In genomic region chr4:128291096-128291495, GRCh38 we compare ENCODE assay signal across 27 cellular contexts.
"Had no signal": no experiment of that assay in that cellular context is flagged by ENCODE, and none has a peak within 500 bp of the region (broad histone marks: within the 10 kb centered on the region; RNA-seq: fewer than 3 reads in every experiment).

No MANE protein-coding gene starts in this region.

- H3K27ac Mint-ChIP-seq: activated CD4-positive, alpha-beta memory T cell treated with anti-CD3 and anti-CD28 coated beads, Interleukin-2, amount 10 ng/mL, durations not matched to agents 7 days and 5 days; activated CD4-positive, alpha-beta T cell treated with anti-CD3 and anti-CD28 coated beads, Interleukin-2, amount 10 ng/mL, durations not matched to agents 24 days and 14 days; activated T-cell treated with anti-CD3 and anti-CD28 coated beads, Interleukin-2, amount 50 U/mL, for 24 hours; stimulated activated memory B cell treated with anti-CD40 and anti-IgM and Interleukin-4, amounts not matched to agents 10 μg/mL and 1 μg/mL and 100 μg/mL, for 72 hours; stimulated activated naive CD8-positive, alpha-beta T cell treated with anti-CD3 and anti-CD28 coated beads, Interleukin-15, amount 100 ng/mL, for 72 hours had no signal

- H2AFZ ChIP-seq: hepatocyte had no signal

- H3K36me3 ChIP-seq: colonic mucosa, gastroesophageal sphincter, upper lobe of right lung had no signal

- ATAC-seq: activated CD4-positive, CD25-positive, alpha-beta regulatory T cell treated with anti-CD3 and anti-CD28 coated beads, Interleukin-2, amount 50 U/mL, for 24 hours; gastroesophageal sphincter; left cardiac atrium; left ventricle myocardium superior; naive thymus-derived CD4-positive, alpha-beta T cell; sciatic nerve; stimulated activated memory B cell treated with anti-CD40 and anti-IgM and Interleukin-4, amounts not matched to agents 10 μg/mL and 1 μg/mL and 100 μg/mL, for 72 hours; stimulated activated naive CD8-positive, alpha-beta T cell treated with anti-CD3 and anti-CD28 coated beads, Interleukin-15, amount 100 ng/mL, for 72 hours; upper lobe of right lung had no signal

- H3K9me3 ChIP-seq: colonic mucosa, gastroesophageal sphincter, upper lobe of right lung had no signal

- H3K4me1 ChIP-seq: colonic mucosa had no signal

- H3K9me3 Mint-ChIP-seq: activated CD4-positive, alpha-beta memory T cell treated with anti-CD3 and anti-CD28 coated beads, Interleukin-2, amount 10 ng/mL, durations not matched to agents 7 days and 5 days; activated CD4-positive, alpha-beta T cell treated with anti-CD3 and anti-CD28 coated beads, Interleukin-2, amount 10 ng/mL, durations not matched to agents 24 days and 14 days; activated T-cell treated with anti-CD3 and anti-CD28 coated beads, Interleukin-2, amount 50 U/mL, for 24 hours; naive thymus-derived CD4-positive, alpha-beta T cell; stimulated activated memory B cell treated with anti-CD40 and anti-IgM and Interleukin-4, amounts not matched to agents 10 μg/mL and 1 μg/mL and 100 μg/mL, for 72 hours; stimulated activated naive CD8-positive, alpha-beta T cell treated with anti-CD3 and anti-CD28 coated beads, Interleukin-15, amount 100 ng/mL, for 72 hours had no signal

- H3K4me3 ChIP-seq: colonic mucosa, gastroesophageal sphincter, hepatocyte, upper lobe of right lung had no signal

- H3K4me2 ChIP-seq: hepatocyte had no signal

- H3K27ac ChIP-seq: colonic mucosa, gastroesophageal sphincter, hepatocyte, upper lobe of right lung, WERI-Rb-1 had no signal

- H3K27me3 Mint-ChIP-seq: activated CD4-positive, alpha-beta T cell treated with anti-CD3 and anti-CD28 coated beads, Interleukin-2, amount 10 ng/mL, durations not matched to agents 24 days and 14 days; activated T-cell treated with anti-CD3 and anti-CD28 coated beads, Interleukin-2, amount 50 U/mL, for 24 hours; naive thymus-derived CD4-positive, alpha-beta T cell; stimulated activated memory B cell treated with anti-CD40 and anti-IgM and Interleukin-4, amounts not matched to agents 10 μg/mL and 1 μg/mL and 100 μg/mL, for 72 hours; stimulated activated naive CD8-positive, alpha-beta T cell treated with anti-CD3 and anti-CD28 coated beads, Interleukin-15, amount 100 ng/mL, for 72 hours had no signal

- DNase-seq: activated CD4-positive, alpha-beta memory T cell treated with anti-CD3 and anti-CD28 coated beads, Interleukin-2, amount 10 ng/mL, durations not matched to agents 7 days and 5 days; activated CD4-positive, alpha-beta T cell treated with anti-CD3 and anti-CD28 coated beads, Interleukin-2, amount 10 ng/mL, durations not matched to agents 24 days and 14 days; activated CD8-positive, alpha-beta memory T cell treated with anti-CD3 and anti-CD28 coated beads, Interleukin-2, amount 50 U/mL, for 48 hours; activated gamma-delta T cell treated with Interleukin-2 at 50 U/mL for 16 hours; activated naive CD4-positive, alpha-beta T cell treated with anti-CD3 and anti-CD28 coated beads, Interleukin-2, amount 50 U/mL, for 16 hours; activated T-cell treated with anti-CD3 and anti-CD28 coated beads, Interleukin-2, amount 50 U/mL, for 24 hours; amniotic stem cell; colonic mucosa; effector CD8-positive, alpha-beta T cell; erythroblast; left cardiac atrium; left ventricle myocardium superior; midbrain; naive thymus-derived CD4-positive, alpha-beta T cell; small intestine; stimulated activated CD4-positive, alpha-beta T cell treated with anti-CD3 and anti-CD28 coated beads, Interleukin-4, amount 100 ng/mL, for 4 hours; stimulated activated CD8-positive, alpha-beta memory T cell treated with anti-CD3 and anti-CD28 coated beads, Interleukin-4, amount 100 ng/mL, for 48 hours; stimulated activated naive CD8-positive, alpha-beta T cell treated with anti-CD3 and anti-CD28 coated beads, Interleukin-15, amount 100 ng/mL, for 72 hours; substantia nigra; T-helper 9 cell; upper lobe of right lung; WERI-Rb-1 had no signal

- H3K27me3 ChIP-seq: colonic mucosa, gastroesophageal sphincter, hepatocyte, upper lobe of right lung had no signal

- H3K4me3 Mint-ChIP-seq: activated CD4-positive, alpha-beta memory T cell treated with anti-CD3 and anti-CD28 coated beads, Interleukin-2, amount 10 ng/mL, durations not matched to agents 7 days and 5 days; activated CD4-positive, alpha-beta T cell treated with anti-CD3 and anti-CD28 coated beads, Interleukin-2, amount 10 ng/mL, durations not matched to agents 24 days and 14 days; activated T-cell treated with anti-CD3 and anti-CD28 coated beads, Interleukin-2, amount 50 U/mL, for 24 hours; stimulated activated memory B cell treated with anti-CD40 and anti-IgM and Interleukin-4, amounts not matched to agents 10 μg/mL and 1 μg/mL and 100 μg/mL, for 72 hours; stimulated activated naive CD8-positive, alpha-beta T cell treated with anti-CD3 and anti-CD28 coated beads, Interleukin-15, amount 100 ng/mL, for 72 hours had no signal

- H3K36me3 Mint-ChIP-seq: stimulated activated memory B cell treated with anti-CD40 and anti-IgM and Interleukin-4, amounts not matched to agents 10 μg/mL and 1 μg/mL and 100 μg/mL, for 72 hours had no signal
